In genomic region chr16:3486506-3487215, GRCh38 we compare ENCODE assay signal across 2 cellular contexts.
TF ChIP-seq lines count a peak whose summit lies in the region.

No MANE protein-coding gene starts in this region.

TF ChIP-seq in K562, 482 proteins besides CTCF, POLR2A, EP300 and RAD21:
- TF ChIP-seq MTA1 (IDR thresholded peaks at IDR 0.05; ENCODE audit: borderline replicate concordance) = no peak
- TF ChIP-seq POLR2G (IDR thresholded peaks at IDR 0.05; ENCODE audit: low read depth, low read length) = 0 out of 2 replicates have a peak, but pooled peaks have one; percentile 12
- no peak for TF ChIP-seq NR2F6 (CRISPR knock-in tag; IDR thresholded peaks at IDR 0.05)
- 0 out of 2 replicates have a peak, but pooled peaks have one; percentile 55 for TF ChIP-seq ZBTB33 (CRISPR knock-in tag; IDR thresholded peaks at IDR 0.05)
- peak; percentile 68 for TF ChIP-seq RBM22 (IDR thresholded peaks at IDR 0.05; ENCODE audit: low read depth, low read length, poor library complexity, severe bottlenecking)
- TF ChIP-seq SNAPC5 (CRISPR knock-in tag; IDR thresholded peaks at IDR 0.05) = no peak
- TF ChIP-seq SUPT5H (IDR thresholded peaks at IDR 0.05) = peak; percentile 18; the same call in 1 of the 2 replicates
- no peak for TF ChIP-seq POLR2H (tag; IDR thresholded peaks at IDR 0.05; ENCODE audit: low read depth)

TF ChIP-seq in HEK293T, 16 proteins besides CTCF, POLR2A, EP300 and RAD21:
- TF ChIP-seq LEF1 (IDR thresholded peaks at IDR 0.05; ENCODE audit: borderline replicate concordance) (no peak), NFRKB (IDR thresholded peaks at IDR 0.05) (no peak), FOXK2 (IDR thresholded peaks at IDR 0.05) (no peak), FOXM1 (IDR thresholded peaks at IDR 0.05; ENCODE audit: borderline replicate concordance) (no peak), TARDBP (IDR thresholded peaks at IDR 0.05) (no peak), FOXA1 (IDR thresholded peaks at IDR 0.05) (no peak), SP1 (IDR thresholded peaks at IDR 0.05) (no peak), CTBP1 (IDR thresholded peaks at IDR 0.05; ENCODE audit: borderline replicate concordance) (no peak), BHLHE40 (IDR thresholded peaks at IDR 0.05; ENCODE audit: borderline replicate concordance) (no peak), ZNF384 (IDR thresholded peaks at IDR 0.05) (no peak), ARNT (IDR thresholded peaks at IDR 0.05) (no peak), HDGF (IDR thresholded peaks at IDR 0.05; ENCODE audit: borderline replicate concordance) (no peak), ELF4 (IDR thresholded peaks at IDR 0.05) (no peak), SUZ12 (IDR thresholded peaks at IDR 0.05) (no peak), L3MBTL2 (conservative IDR thresholded peaks at IDR 0.05) (no peak)
- TF ChIP-seq, protein P1, sequence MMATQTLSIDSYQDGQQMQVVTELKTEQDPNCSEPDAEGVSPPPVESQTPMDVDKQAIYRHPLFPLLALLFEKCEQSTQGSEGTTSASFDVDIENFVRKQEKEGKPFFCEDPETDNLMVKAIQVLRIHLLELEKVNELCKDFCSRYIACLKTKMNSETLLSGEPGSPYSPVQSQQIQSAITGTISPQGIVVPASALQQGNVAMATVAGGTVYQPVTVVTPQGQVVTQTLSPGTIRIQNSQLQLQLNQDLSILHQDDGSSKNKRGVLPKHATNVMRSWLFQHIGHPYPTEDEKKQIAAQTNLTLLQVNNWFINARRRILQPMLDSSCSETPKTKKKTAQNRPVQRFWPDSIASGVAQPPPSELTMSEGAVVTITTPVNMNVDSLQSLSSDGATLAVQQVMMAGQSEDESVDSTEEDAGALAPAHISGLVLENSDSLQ (IDR thresholded peaks at IDR 0.05) = no peak
